ENCODE assay signal across 27 cellular contexts in the genomic region with DNA sequence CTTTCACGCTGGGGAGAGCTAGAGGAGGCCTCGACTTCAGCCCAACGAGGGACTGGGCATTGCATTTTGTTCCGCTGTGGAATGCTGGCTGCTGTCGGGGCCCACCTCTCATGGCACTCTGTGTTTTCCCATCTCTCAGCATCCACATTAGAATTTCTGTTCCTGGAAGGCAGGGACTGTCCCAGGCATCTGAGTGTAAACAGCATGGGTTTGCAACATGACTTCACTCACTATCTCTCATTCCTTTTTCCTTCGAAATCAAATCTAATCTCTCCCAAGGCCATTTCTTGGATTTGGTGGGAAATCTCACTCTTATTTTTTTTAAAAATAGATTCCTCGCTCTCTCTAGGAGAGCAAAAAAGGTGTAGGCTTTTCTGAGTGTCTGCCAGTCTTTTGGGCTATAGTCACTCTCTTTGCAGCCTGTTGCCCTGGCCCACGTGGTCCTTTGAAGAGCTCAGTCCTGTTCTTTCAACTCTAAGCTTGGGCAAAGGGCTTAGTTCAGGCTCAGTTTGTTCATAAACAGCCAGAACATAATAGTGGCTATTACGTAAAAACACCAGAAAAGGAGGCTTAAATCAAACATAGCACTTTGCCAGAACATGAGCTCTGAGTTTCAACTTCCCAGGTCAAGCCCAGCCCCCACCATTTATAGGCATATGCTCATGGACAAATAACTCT.
"Had no signal": no experiment of that assay in that cellular context is flagged by ENCODE, and none has a peak within 500 bp of the region (broad histone marks: within the 10 kb centered on the region; RNA-seq: fewer than 3 reads in every experiment).

No MANE protein-coding gene starts in this region.

- H3K27ac Mint-ChIP-seq: activated CD4-positive, alpha-beta memory T cell treated with anti-CD3 and anti-CD28 coated beads, Interleukin-2, amount 10 ng/mL, durations not matched to agents 7 days and 5 days; activated CD4-positive, alpha-beta T cell treated with anti-CD3 and anti-CD28 coated beads for 36 hours; activated CD4-positive, alpha-beta T cell treated with anti-CD3 and anti-CD28 coated beads, Interleukin-2, amount 10 ng/mL, durations not matched to agents 24 days and 14 days; activated naive CD4-positive, alpha-beta T cell treated with anti-CD3 and anti-CD28 coated beads, Interleukin-2, amount 10 ng/mL, durations not matched to agents 7 days and 5 days; activated naive CD8-positive, alpha-beta T cell; activated T-cell treated with anti-CD3 and anti-CD28 coated beads, Interleukin-2, amount 50 U/mL, for 24 hours; activated T-cell treated with anti-CD3 and anti-CD28 coated beads, Interleukin-2, amount 50 U/mL, for 72 hours; endodermal cell had no signal

- H3K4me3 ChIP-seq: body of pancreas, gastrocnemius medialis, heart left ventricle had no signal

- H3K9me3 Mint-ChIP-seq: activated CD4-positive, alpha-beta memory T cell treated with anti-CD3 and anti-CD28 coated beads, Interleukin-2, amount 10 ng/mL, durations not matched to agents 7 days and 5 days; activated T-cell treated with anti-CD3 and anti-CD28 coated beads, Interleukin-2, amount 50 U/mL, for 24 hours had no signal

- H3K27me3 ChIP-seq: body of pancreas, foreskin keratinocyte, gastrocnemius medialis, heart left ventricle had no signal

- H3K4me1 Mint-ChIP-seq: activated CD4-positive, alpha-beta memory T cell treated with anti-CD3 and anti-CD28 coated beads, Interleukin-2, amount 10 ng/mL, durations not matched to agents 7 days and 5 days; activated CD4-positive, alpha-beta T cell treated with anti-CD3 and anti-CD28 coated beads for 36 hours; activated CD4-positive, alpha-beta T cell treated with anti-CD3 and anti-CD28 coated beads, Interleukin-2, amount 10 ng/mL, durations not matched to agents 24 days and 14 days; activated naive CD4-positive, alpha-beta T cell treated with anti-CD3 and anti-CD28 coated beads, Interleukin-2, amount 10 ng/mL, durations not matched to agents 7 days and 5 days; endodermal cell had no signal

- FAIRE-seq: colon had no signal

- H3K27me3 Mint-ChIP-seq: activated CD4-positive, alpha-beta memory T cell treated with anti-CD3 and anti-CD28 coated beads, Interleukin-2, amount 10 ng/mL, durations not matched to agents 7 days and 5 days; activated CD4-positive, alpha-beta T cell treated with anti-CD3 and anti-CD28 coated beads for 36 hours; activated CD4-positive, alpha-beta T cell treated with anti-CD3 and anti-CD28 coated beads, Interleukin-2, amount 10 ng/mL, durations not matched to agents 24 days and 14 days; activated naive CD4-positive, alpha-beta T cell treated with anti-CD3 and anti-CD28 coated beads, Interleukin-2, amount 10 ng/mL, durations not matched to agents 7 days and 5 days; activated T-cell treated with anti-CD3 and anti-CD28 coated beads, Interleukin-2, amount 50 U/mL, for 24 hours had no signal

- H3K4me1 ChIP-seq: body of pancreas, foreskin keratinocyte, gastrocnemius medialis, heart left ventricle had no signal

- H3K27ac ChIP-seq: body of pancreas, foreskin keratinocyte, gastrocnemius medialis, heart left ventricle had no signal

- H3K36me3 ChIP-seq: gastrocnemius medialis, heart left ventricle had no signal

- H3K36me3 Mint-ChIP-seq: activated naive CD4-positive, alpha-beta T cell treated with anti-CD3 and anti-CD28 coated beads, Interleukin-2, amount 10 ng/mL, durations not matched to agents 7 days and 5 days; activated naive CD8-positive, alpha-beta T cell had no signal

- H3K4me3 Mint-ChIP-seq: activated CD4-positive, alpha-beta memory T cell treated with anti-CD3 and anti-CD28 coated beads, Interleukin-2, amount 10 ng/mL, durations not matched to agents 7 days and 5 days; activated CD4-positive, alpha-beta T cell treated with anti-CD3 and anti-CD28 coated beads for 36 hours; activated CD4-positive, alpha-beta T cell treated with anti-CD3 and anti-CD28 coated beads, Interleukin-2, amount 10 ng/mL, durations not matched to agents 24 days and 14 days; activated naive CD4-positive, alpha-beta T cell treated with anti-CD3 and anti-CD28 coated beads, Interleukin-2, amount 10 ng/mL, durations not matched to agents 7 days and 5 days; activated naive CD8-positive, alpha-beta T cell; activated T-cell treated with anti-CD3 and anti-CD28 coated beads, Interleukin-2, amount 50 U/mL, for 24 hours; activated T-cell treated with anti-CD3 and anti-CD28 coated beads, Interleukin-2, amount 50 U/mL, for 72 hours; endodermal cell had no signal

- ATAC-seq: activated CD4-positive, alpha-beta T cell treated with anti-CD3 and anti-CD28 coated beads for 36 hours; activated T-cell treated with anti-CD3 and anti-CD28 coated beads, Interleukin-2, amount 50 U/mL, for 72 hours; body of pancreas; esophagus mucosa; foreskin keratinocyte; gastrocnemius medialis; heart left ventricle had no signal

- DNase-seq: activated CD4-positive, alpha-beta memory T cell treated with anti-CD3 and anti-CD28 coated beads, Interleukin-2, amount 10 ng/mL, durations not matched to agents 7 days and 5 days; activated CD4-positive, alpha-beta T cell treated with anti-CD3 and anti-CD28 coated beads for 36 hours; activated CD4-positive, alpha-beta T cell treated with anti-CD3 and anti-CD28 coated beads, Interleukin-2, amount 10 ng/mL, durations not matched to agents 24 days and 14 days; activated CD4-positive, alpha-beta T cell treated with anti-CD3 and anti-CD28 coated beads, Interleukin-2, amount 50 U/mL, for 4 hours; activated CD4-positive, CD25-positive, alpha-beta regulatory T cell; activated CD4-positive, CD25-positive, alpha-beta regulatory T cell treated with anti-CD3 and anti-CD28 coated beads, Interleukin-2, amount 50 U/mL, for 72 hours; activated CD8-positive, alpha-beta memory T cell treated with anti-CD3 and anti-CD28 coated beads, Interleukin-2, amount 50 U/mL, for 48 hours; activated gamma-delta T cell; activated naive CD4-positive, alpha-beta T cell; activated naive CD4-positive, alpha-beta T cell treated with anti-CD3 and anti-CD28 coated beads, Interleukin-2, amount 10 ng/mL, durations not matched to agents 7 days and 5 days; activated T-cell treated with anti-CD3 and anti-CD28 coated beads for 4 hours; activated T-cell treated with anti-CD3 and anti-CD28 coated beads, Interleukin-2, amount 50 U/mL, for 24 hours; activated T-cell treated with anti-CD3 and anti-CD28 coated beads, Interleukin-2, amount 50 U/mL, for 72 hours; amygdala; aorta; body of pancreas; caudate nucleus; effector CD8-positive, alpha-beta T cell; endodermal cell; foreskin keratinocyte; gastrocnemius medialis; glutamatergic neuron; heart left ventricle; T-helper 2 cell had no signal

- H3K9me3 ChIP-seq: body of pancreas, gastrocnemius medialis, heart left ventricle had no signal
